8 cellular contexts compared by ENCODE assay signal in the genomic region with DNA sequence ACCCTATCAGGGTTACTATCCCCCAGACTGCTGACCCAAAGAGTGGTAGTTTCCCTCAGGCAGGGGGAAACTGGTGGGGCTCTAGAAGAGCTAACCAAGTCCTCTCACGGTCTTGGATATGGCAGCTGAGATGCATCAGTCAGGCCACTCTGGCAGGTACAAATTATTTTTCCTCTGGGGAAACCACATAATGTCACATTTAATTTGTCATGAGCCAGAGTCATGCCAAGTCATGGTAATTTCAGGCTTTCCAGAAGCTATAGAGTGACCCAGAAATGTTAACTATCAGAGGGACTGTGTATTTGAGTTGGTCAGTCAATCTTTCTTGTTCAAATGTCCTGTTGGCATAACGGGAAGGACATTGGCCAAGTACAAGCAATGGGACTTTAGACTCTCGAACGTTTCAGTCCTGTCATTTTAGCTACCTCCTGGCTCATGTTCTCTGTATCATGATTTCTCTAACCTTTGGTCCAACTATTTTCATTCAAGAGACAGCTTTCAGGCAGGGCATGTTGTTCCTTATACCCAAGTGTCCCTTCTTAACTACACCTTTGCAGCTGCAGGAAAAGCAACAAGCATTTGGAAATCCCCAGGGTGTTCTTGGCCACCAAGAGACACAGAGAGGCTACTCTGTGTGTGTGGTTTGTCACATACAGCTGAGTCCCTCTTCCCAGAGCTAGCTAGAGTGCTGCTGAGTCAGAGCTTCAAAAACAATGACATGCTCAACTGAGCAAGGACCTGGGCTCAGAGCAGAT.
DNase-seq lines count a peak whose midpoint lies in the region; ATAC-seq and TF ChIP-seq lines count a peak whose summit lies in the region.

No MANE protein-coding gene starts in this region.

- peak; percentile 10 for DNase-seq in Daoy (ENCODE audit: low read depth)
- DNase-seq in erythroblast (lab: John Stamatoyannopoulos, UW), result peak; percentile 10 to 41
- DNase-seq in stimulated activated CD8-positive, alpha-beta memory T cell treated with anti-CD3 and anti-CD28 coated beads, Interleukin-4, amount 100 ng/mL, for 48 hours, result no peak
- DNase-seq in NCI-H446 treated with DMSO at 0.1 percent for 48 hours (lab: John Stamatoyannopoulos, UW), result no peak
- no peak for DNase-seq in epidermal melanocyte (ENCODE audit: insufficient read length, low spot score)
- no peak for DNase-seq in cardiac septum (ENCODE audit: low spot score)

- ATAC-seq in GM19463 (IDR thresholded peaks at IDR 0.05; ENCODE audit: unreplicated experiment), result peak; percentile 88
- ATAC-seq in HG03442 (IDR thresholded peaks at IDR 0.05; ENCODE audit: unreplicated experiment), result peak; percentile 87

- intact Hi-C loops in cardiac septum (cut with DNase I), result no loop called here

- TF ChIP-seq POLR2A in erythroblast (IDR thresholded peaks at IDR 0.05; ENCODE audit: low read length), result no peak

Comparison
In these comparisons a context has a peak if more than half of its experiments do, and no peak if none do; other contexts are left out.
1. DNase-seq: peak in Daoy (single experiment) and erythroblast (2 of 2); none in stimulated activated CD8-positive, alpha-beta memory T cell treated with anti-CD3 and anti-CD28 coated beads, Interleukin-4, amount 100 ng/mL, for 48 hours (single experiment), NCI-H446 treated with DMSO at 0.1 percent for 48 hours (single experiment), epidermal melanocyte (single experiment) and cardiac septum (single experiment).